20 cellular contexts compared by ENCODE assay signal in the genomic region with DNA sequence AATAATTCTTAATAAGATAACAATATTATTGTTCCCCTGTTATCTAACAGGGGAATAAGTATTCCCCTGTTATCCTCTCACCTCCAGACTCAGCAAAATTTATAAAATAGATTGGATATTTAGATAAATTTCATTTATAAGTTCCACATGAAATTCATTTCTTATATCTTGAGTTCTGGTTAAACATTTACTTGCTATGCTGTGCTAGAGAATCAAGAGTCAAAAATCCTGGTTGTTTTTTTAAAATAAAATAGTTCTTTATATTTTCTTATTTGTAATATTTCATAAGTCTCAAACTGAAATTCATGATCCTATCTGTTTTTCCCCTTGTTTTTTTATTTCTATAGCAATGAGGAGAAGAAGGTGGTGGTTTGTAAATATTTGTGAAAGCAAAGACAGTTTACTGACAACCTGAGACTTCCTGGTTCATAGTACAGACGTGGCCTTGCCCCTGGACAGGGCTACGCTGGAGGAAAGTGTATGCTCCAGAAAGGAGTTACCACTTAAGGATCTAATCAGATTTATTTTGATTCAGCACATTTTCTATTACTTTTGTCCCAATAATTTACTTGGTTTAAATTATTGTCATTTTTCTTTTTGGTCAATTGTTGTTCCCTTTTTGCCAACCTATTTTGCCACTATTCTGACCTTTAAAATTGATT. TPM values are rescaled to one million over a fixed set of nuclear protein-coding genes. Genes with fewer than 3 reads are reported as not detected.
DNase-seq lines count a peak whose midpoint lies in the region; ATAC-seq and TF ChIP-seq lines count a peak whose summit lies in the region.
"Had no signal": no experiment of that assay in that cellular context is flagged by ENCODE, and none has a peak within 500 bp of the region (broad histone marks: within the 10 kb centered on the region; RNA-seq: fewer than 3 reads in every experiment).

No MANE protein-coding gene starts in this region.

- H3K36me3 ChIP-seq in adipocyte (ENCODE audit: control insufficient read depth, insufficient read depth, low read length, severe bottlenecking) (no peaks in the 10 kb centered on the region), left lung (no peaks in the 10 kb centered on the region), ascending aorta (no peaks in the 10 kb centered on the region)
- H3K36me3 ChIP-seq: breast epithelium, heart right ventricle, ovary had no signal

- DNase-seq in LNCaP clone FGC (ENCODE audit: low read depth) (peak; percentile 44), adipocyte (ENCODE audit: low read depth) (no peak), left lung (no peak), activated T-cell treated with anti-CD3 and anti-CD28 coated beads for 4 hours (no peak), GM03348 (ENCODE audit: low spot score) (no peak), ascending aorta (ENCODE audit: low spot score in 2 of 2) (no peak)
- DNase-seq: activated CD4-positive, alpha-beta T cell treated with anti-CD3 and anti-CD28 coated beads for 48 hours; activated CD8-positive, alpha-beta memory T cell treated with anti-CD3 and anti-CD28 coated beads, Interleukin-2, amount 10 ng/mL, durations not matched to agents 7 days and 5 days; C1 segment of cervical spinal cord; GF-D8; heart right ventricle; naive thymus-derived CD8-positive, alpha-beta T cell; NCI-H1694; NCI-H226; ovary; testis had no signal

- no peak overlapping the region for H3K4me3 ChIP-seq in LNCaP clone FGC (ENCODE audit: low read depth, low read length)
- H3K4me3 ChIP-seq in adipocyte (ENCODE audit: low read length): no peak overlapping the region
- no peak overlapping the region for H3K4me3 ChIP-seq in left lung
- H3K4me3 ChIP-seq in ascending aorta: no peak overlapping the region
- H3K4me3 ChIP-seq: breast epithelium, heart right ventricle, ovary, testis had no signal

- no peaks in the 10 kb centered on the region for H3K27me3 ChIP-seq in adipocyte (replicated peaks; ENCODE audit: control insufficient read depth, insufficient read depth, low read length)
- H3K27me3 ChIP-seq in left lung: no peaks in the 10 kb centered on the region
- no peaks in the 10 kb centered on the region for H3K27me3 ChIP-seq in ascending aorta
- H3K27me3 ChIP-seq: breast epithelium, heart right ventricle, ovary, testis had no signal

- peak overlapping the region; percentile 21 for H3K9ac ChIP-seq in adipocyte (ENCODE audit: low read length)

- H3K27ac ChIP-seq in 22Rv1 (peak overlapping the region; percentile 57), left lung (peak overlapping the region in 1 of 2 donors; percentile 37), ascending aorta (no peak overlapping the region)
- H3K27ac ChIP-seq: ovary, testis had no signal

- TF ChIP-seq CTCF in 22Rv1 (IDR thresholded peaks at IDR 0.05): no peak
- TF ChIP-seq CTCF in LNCaP clone FGC (IDR thresholded peaks at IDR 0.05; ENCODE audit: control insufficient read depth, extremely low read depth, insufficient read depth): no peak
- no peak for TF ChIP-seq CTCF in left lung (IDR thresholded peaks at IDR 0.05)
- TF ChIP-seq CTCF in ascending aorta (IDR thresholded peaks at IDR 0.05): no peak

- peak; percentile 66 for ATAC-seq in left lung
- ATAC-seq in GM21528 (IDR thresholded peaks at IDR 0.05; ENCODE audit: low FRiP score, unreplicated experiment): no peak
- ATAC-seq: activated CD8-positive, alpha-beta memory T cell treated with anti-CD3 and anti-CD28 coated beads, Interleukin-2, amount 10 ng/mL, durations not matched to agents 7 days and 5 days; heart right ventricle; naive thymus-derived CD8-positive, alpha-beta T cell; stimulated activated memory B cell treated with anti-CD40 and anti-IgM and Interleukin-4, amounts not matched to agents 10 μg/mL and 1 μg/mL and 100 μg/mL, for 72 hours had no signal

- H3K9me3 ChIP-seq in adipocyte (ENCODE audit: control insufficient read depth, low read length) (no peaks in the 10 kb centered on the region), left lung (no peaks in the 10 kb centered on the region), ascending aorta (no peaks in the 10 kb centered on the region)
- H3K9me3 ChIP-seq: breast epithelium, heart right ventricle, ovary, testis had no signal

- intact Hi-C loops in left lung (cut with DNase I) (no loop called here), ascending aorta (cut with DNase I) (no loop called here)

- H3K4me1 ChIP-seq in adipocyte (ENCODE audit: control insufficient read depth, insufficient read depth, low read length) (peaks cover 8% of the 10 kb centered on the region), left lung (peaks cover 0 to 19% of the 10 kb centered on the region in 2 donors), ascending aorta (no peaks in the 10 kb centered on the region)
- H3K4me1 ChIP-seq: breast epithelium, testis had no signal

RNA-seq across cellular contexts. Expression of a gene that starts 37.8 kb away (rescaled TPM):
- 100 to 1,000 TPM; 102 to 118 TPM for total RNA-seq in left lung
- total RNA-seq in ascending aorta: 42.7 TPM
